ENCODE assay signal across 1 cellular context in the genomic region with DNA sequence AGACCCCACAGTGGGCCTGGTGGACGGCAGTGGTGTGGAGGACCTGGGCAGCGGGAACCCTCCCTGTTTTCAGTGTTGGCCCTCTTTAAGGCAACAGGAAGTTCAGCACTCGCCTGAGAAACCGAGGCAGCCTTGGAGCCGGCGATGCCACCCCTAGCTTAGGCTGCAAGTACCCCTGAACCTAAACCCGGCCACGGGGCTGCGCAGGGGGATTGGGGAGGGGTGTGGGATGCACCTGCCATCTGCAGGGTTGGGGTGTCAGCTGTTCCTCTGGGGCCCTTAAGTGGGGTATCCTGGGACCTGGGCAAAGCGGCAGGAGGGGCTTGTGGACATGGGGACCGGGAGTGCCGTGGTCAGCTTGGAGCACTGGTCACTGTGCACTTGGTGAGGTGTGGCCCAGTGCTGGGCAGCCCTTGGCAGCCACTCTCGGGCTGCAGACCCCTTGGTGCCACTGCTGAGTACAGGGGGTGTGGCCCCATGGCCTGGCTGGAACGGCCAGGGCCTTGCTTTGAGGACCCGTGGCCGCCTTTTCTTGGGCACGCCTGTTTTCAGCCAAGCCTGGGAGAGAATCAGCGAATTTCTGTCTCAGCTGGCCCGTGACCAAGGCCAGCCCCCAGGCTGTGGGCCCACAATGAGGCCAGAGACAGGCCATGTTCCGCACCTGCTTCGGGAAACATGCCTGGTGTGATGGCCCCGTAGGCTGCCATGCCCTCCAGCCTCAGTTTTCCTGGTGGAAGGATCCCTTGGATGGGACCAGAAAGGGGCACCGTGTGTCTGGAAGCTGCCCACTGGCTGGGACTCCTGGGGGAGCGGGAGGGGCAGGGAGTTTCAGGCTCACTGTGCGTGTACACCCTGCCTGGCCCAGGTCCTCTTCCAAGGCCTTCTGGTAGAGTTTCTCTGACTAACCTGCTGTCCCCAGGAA.
TF ChIP-seq lines count a peak whose summit lies in the region.

No MANE protein-coding gene starts in this region.

TF ChIP-seq in K562, 482 proteins besides CTCF, POLR2A, EP300 and RAD21:
- TF ChIP-seq ZFX (CRISPR knock-in tag; IDR thresholded peaks at IDR 0.05) (0 out of 2 replicates have a peak, but pooled peaks have one; percentile 3), RBM22 (IDR thresholded peaks at IDR 0.05; ENCODE audit: low read depth, low read length, poor library complexity, severe bottlenecking) (peak; percentile 49), RBFOX2 (IDR thresholded peaks at IDR 0.05; ENCODE audit: low read depth, low read length) (peak; percentile 64), SMARCC2 (IDR thresholded peaks at IDR 0.05; ENCODE audit: low read depth) (no peak), STAT5A (IDR thresholded peaks at IDR 0.05; ENCODE audit: borderline replicate concordance, low read length) (no peak), ZNF217 (CRISPR knock-in tag; IDR thresholded peaks at IDR 0.05) (no peak), DMBX1 (CRISPR knock-in tag; IDR thresholded peaks at IDR 0.05; ENCODE audit: borderline replicate concordance) (no peak), HMGN3 (IDR thresholded peaks at IDR 0.05; ENCODE audit: borderline replicate concordance, extremely low read depth, insufficient read length, low read depth, low read length) (peak; percentile 17), ZNF77 (CRISPR knock-in tag; IDR thresholded peaks at IDR 0.05) (no peak), POLR2G (IDR thresholded peaks at IDR 0.05; ENCODE audit: low read depth, low read length) (peak; percentile 53), TAF15 (IDR thresholded peaks at IDR 0.05; ENCODE audit: low read depth, low read length) (0 out of 2 replicates have a peak, but pooled peaks have one; percentile 20), SUPT5H (IDR thresholded peaks at IDR 0.05) (peak; percentile 50; the same call in 1 of the 2 replicates)
